Comparison of ENCODE assay signal across 1 cellular context in the genomic region with DNA sequence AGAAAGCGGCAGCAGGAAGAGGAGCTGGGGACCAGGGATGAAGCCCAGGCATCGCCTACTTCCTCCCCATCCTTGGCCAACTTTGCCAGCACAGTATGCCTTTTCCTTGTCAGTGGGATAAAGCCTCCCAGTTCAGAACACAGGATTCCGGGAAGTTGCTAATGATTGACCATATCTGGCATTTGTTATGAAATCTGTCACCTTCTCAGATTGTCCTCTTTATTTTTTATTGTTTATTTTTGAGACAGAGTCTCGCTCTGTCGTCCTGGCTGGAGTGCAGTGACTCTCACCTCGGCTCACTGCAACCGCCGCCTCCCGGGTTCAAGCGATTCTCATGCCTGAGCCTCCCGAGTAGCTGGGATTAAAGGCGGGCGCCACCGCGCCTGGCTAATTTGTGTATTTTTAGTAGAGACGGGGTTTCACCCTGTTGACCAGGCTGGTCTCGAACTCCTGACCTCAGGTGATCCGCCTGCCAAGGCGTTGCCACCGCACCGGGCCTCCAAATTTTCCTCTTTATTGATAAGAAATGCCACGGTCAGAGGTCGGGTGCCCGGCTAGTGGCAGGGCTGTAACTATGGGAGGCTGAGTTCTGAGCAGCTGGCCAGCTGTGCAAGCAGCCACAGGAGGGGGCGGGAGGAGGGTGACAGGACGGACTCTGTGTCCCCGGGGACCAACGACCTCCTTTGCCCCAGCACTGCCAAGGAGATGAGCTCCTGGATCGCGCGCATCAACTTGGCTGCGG.
A peak's percentile ranks its signal among the peaks of the same experiment; 100 is the strongest.
TF ChIP-seq lines count a peak whose summit lies in the region.

No MANE protein-coding gene starts in this region.

TF ChIP-seq in HepG2, 621 proteins besides CTCF, POLR2A, EP300 and RAD21 (continued from another document and continues in another):
- TF ChIP-seq KDM6A (CRISPR knock-in tag; IDR thresholded peaks at IDR 0.05; ENCODE audit: low read depth) (no peak), TOPORS (CRISPR knock-in tag; IDR thresholded peaks at IDR 0.05) (no peak), HNF4A (CRISPR knock-in tag; IDR thresholded peaks at IDR 0.05) (peak; percentile 16), HNF4G (IDR thresholded peaks at IDR 0.05; ENCODE audit: borderline replicate concordance, low read depth, low read length) (no peak), HNF4G (CRISPR knock-in tag; IDR thresholded peaks at IDR 0.05; ENCODE audit: borderline replicate concordance, low read depth) (no peak), ZNF224 (CRISPR knock-in tag; IDR thresholded peaks at IDR 0.05) (no peak), ZNF33B (CRISPR knock-in tag; IDR thresholded peaks at IDR 0.05) (no peak), ZNF530 (CRISPR knock-in tag; IDR thresholded peaks at IDR 0.05; ENCODE audit: low read depth) (no peak), HOXA7 (CRISPR knock-in tag; IDR thresholded peaks at IDR 0.05) (no peak), ZMAT3 (CRISPR knock-in tag; conservative IDR thresholded peaks at IDR 0.05) (0 out of 2 replicates have a peak, but pooled peaks have one; percentile 0), HES4 (CRISPR knock-in tag; IDR thresholded peaks at IDR 0.05; ENCODE audit: borderline replicate concordance) (0 out of 2 replicates have a peak, but pooled peaks have one; percentile 50), KDM5A (IDR thresholded peaks at IDR 0.05; ENCODE audit: borderline replicate concordance, low read length) (no peak), KDM4B (CRISPR knock-in tag; IDR thresholded peaks at IDR 0.05) (no peak), AKAP8 (CRISPR knock-in tag; IDR thresholded peaks at IDR 0.05) (0 out of 2 replicates have a peak, but pooled peaks have one; percentile 1), MTA1 (CRISPR knock-in tag; IDR thresholded peaks at IDR 0.05; ENCODE audit: borderline replicate concordance) (no peak; the same call in 1 of the 2 replicates), ZNF772 (CRISPR knock-in tag; IDR thresholded peaks at IDR 0.05) (no peak), TAF1 (CRISPR knock-in tag; IDR thresholded peaks at IDR 0.05) (no peak), ATAD3A (CRISPR knock-in tag; IDR thresholded peaks at IDR 0.05) (no peak), CBX2 (IDR thresholded peaks at IDR 0.05; ENCODE audit: low read depth, low read length) (no peak), CBX2 (CRISPR knock-in tag; IDR thresholded peaks at IDR 0.05; ENCODE audit: low read depth) (no peak), RBM22 (optimal IDR thresholded peaks at IDR 0.05; ENCODE audit: low read length) (no peak), ZFP90 (CRISPR knock-in tag; IDR thresholded peaks at IDR 0.05; ENCODE audit: borderline replicate concordance) (0 out of 2 replicates have a peak, but pooled peaks have one; percentile 15), ERF (CRISPR knock-in tag; IDR thresholded peaks at IDR 0.05) (no peak), SRF (IDR thresholded peaks at IDR 0.05; ENCODE audit: low read depth, low read length) (peak; percentile 53; the same call in 1 of the 2 replicates), BHLHE40 (IDR thresholded peaks at IDR 0.05; ENCODE audit: low read length) (no peak), SRY (CRISPR knock-in tag; IDR thresholded peaks at IDR 0.05) (peak; percentile 62; the same call in 1 of the 2 replicates), DNMT3B (CRISPR knock-in tag; conservative IDR thresholded peaks at IDR 0.05) (no peak), ZNF7 (CRISPR knock-in tag; IDR thresholded peaks at IDR 0.05) (no peak), NFYC (CRISPR knock-in tag; IDR thresholded peaks at IDR 0.05) (no peak), ZZZ3 (CRISPR knock-in tag; IDR thresholded peaks at IDR 0.05; ENCODE audit: borderline replicate concordance) (no peak), MXI1 (IDR thresholded peaks at IDR 0.05; ENCODE audit: borderline replicate concordance, low read depth, low read length) (no peak), ZNF460 (CRISPR knock-in tag; IDR thresholded peaks at IDR 0.05; ENCODE audit: borderline replicate concordance) (peak; percentile 87), IRF2 (CRISPR knock-in tag; IDR thresholded peaks at IDR 0.05) (no peak), SIN3B (IDR thresholded peaks at IDR 0.05; ENCODE audit: low read length) (no peak), ZNF124 (CRISPR knock-in tag; IDR thresholded peaks at IDR 0.05) (no peak), DNMT1 (CRISPR knock-in tag; IDR thresholded peaks at IDR 0.05) (0 out of 2 replicates have a peak, but pooled peaks have one; percentile 15), ZNF282 (IDR thresholded peaks at IDR 0.05; ENCODE audit: partially characterized antibody) (no peak), GTF3A (CRISPR knock-in tag; conservative IDR thresholded peaks at IDR 0.05) (0 out of 2 replicates have a peak, but pooled peaks have one; percentile 28), SAP130 (CRISPR knock-in tag; IDR thresholded peaks at IDR 0.05; ENCODE audit: low read depth) (no peak), ZSCAN29 (CRISPR knock-in tag; conservative IDR thresholded peaks at IDR 0.05) (0 out of 2 replicates have a peak, but pooled peaks have one; percentile 14), NONO (IDR thresholded peaks at IDR 0.05) (no peak), NONO (CRISPR knock-in tag; conservative IDR thresholded peaks at IDR 0.05) (no peak), REXO4 (CRISPR knock-in tag; IDR thresholded peaks at IDR 0.05; ENCODE audit: borderline replicate concordance) (no peak), RFX5 (IDR thresholded peaks at IDR 0.05; ENCODE audit: low read depth, low read length) (no peak), ADNP (CRISPR knock-in tag; IDR thresholded peaks at IDR 0.05) (0 out of 2 replicates have a peak, but pooled peaks have one; percentile 29), GATA4 (IDR thresholded peaks at IDR 0.05; ENCODE audit: borderline replicate concordance, low read depth) (no peak), YY1 (IDR thresholded peaks at IDR 0.05; ENCODE audit: insufficient read depth, insufficient replicate concordance, low read depth, low read length) (no peak), MED13 (CRISPR knock-in tag; IDR thresholded peaks at IDR 0.05) (0 out of 2 replicates have a peak, but pooled peaks have one; percentile 48), ZNF670 (CRISPR knock-in tag; IDR thresholded peaks at IDR 0.05; ENCODE audit: borderline replicate concordance) (0 out of 2 replicates have a peak, but pooled peaks have one; percentile 32)
- TF ChIP-seq, protein P1, sequence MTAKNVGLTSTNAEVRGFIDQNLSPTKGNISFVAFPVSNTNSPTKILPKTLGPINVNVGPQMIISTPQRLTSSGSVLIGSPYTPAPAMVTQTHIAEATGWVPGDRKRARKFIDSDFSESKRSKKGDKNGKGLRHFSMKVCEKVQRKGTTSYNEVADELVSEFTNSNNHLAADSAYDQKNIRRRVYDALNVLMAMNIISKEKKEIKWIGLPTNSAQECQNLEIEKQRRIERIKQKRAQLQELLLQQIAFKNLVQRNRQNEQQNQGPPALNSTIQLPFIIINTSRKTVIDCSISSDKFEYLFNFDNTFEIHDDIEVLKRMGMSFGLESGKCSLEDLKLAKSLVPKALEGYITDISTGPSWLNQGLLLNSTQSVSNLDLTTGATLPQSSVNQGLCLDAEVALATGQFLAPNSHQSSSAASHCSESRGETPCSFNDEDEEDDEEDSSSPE (CRISPR knock-in tag; IDR thresholded peaks at IDR 0.05): no peak
- TF ChIP-seq, protein P2, sequence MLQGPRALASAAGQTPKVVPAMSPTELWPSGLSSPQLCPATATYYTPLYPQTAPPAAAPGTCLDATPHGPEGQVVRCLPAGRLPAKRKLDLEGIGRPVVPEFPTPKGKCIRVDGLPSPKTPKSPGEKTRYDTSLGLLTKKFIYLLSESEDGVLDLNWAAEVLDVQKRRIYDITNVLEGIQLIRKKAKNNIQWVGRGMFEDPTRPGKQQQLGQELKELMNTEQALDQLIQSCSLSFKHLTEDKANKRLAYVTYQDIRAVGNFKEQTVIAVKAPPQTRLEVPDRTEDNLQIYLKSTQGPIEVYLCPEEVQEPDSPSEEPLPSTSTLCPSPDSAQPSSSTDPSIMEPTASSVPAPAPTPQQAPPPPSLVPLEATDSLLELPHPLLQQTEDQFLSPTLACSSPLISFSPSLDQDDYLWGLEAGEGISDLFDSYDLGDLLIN (CRISPR knock-in tag; IDR thresholded peaks at IDR 0.05; ENCODE audit: borderline replicate concordance): no peak
- TF ChIP-seq, protein P3, sequence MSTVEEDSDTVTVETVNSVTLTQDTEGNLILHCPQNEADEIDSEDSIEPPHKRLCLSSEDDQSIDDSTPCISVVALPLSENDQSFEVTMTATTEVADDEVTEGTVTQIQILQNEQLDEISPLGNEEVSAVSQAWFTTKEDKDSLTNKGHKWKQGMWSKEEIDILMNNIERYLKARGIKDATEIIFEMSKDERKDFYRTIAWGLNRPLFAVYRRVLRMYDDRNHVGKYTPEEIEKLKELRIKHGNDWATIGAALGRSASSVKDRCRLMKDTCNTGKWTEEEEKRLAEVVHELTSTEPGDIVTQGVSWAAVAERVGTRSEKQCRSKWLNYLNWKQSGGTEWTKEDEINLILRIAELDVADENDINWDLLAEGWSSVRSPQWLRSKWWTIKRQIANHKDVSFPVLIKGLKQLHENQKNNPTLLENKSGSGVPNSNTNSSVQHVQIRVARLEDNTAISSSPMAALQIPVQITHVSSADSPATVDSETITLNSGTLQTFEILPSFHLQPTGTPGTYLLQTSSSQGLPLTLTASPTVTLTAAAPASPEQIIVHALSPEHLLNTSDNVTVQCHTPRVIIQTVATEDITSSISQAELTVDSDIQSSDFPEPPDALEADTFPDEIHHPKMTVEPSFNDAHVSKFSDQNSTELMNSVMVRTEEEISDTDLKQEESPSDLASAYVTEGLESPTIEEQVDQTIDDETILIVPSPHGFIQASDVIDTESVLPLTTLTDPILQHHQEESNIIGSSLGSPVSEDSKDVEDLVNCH (CRISPR knock-in tag; IDR thresholded peaks at IDR 0.05): no peak
- TF ChIP-seq, protein P4, sequence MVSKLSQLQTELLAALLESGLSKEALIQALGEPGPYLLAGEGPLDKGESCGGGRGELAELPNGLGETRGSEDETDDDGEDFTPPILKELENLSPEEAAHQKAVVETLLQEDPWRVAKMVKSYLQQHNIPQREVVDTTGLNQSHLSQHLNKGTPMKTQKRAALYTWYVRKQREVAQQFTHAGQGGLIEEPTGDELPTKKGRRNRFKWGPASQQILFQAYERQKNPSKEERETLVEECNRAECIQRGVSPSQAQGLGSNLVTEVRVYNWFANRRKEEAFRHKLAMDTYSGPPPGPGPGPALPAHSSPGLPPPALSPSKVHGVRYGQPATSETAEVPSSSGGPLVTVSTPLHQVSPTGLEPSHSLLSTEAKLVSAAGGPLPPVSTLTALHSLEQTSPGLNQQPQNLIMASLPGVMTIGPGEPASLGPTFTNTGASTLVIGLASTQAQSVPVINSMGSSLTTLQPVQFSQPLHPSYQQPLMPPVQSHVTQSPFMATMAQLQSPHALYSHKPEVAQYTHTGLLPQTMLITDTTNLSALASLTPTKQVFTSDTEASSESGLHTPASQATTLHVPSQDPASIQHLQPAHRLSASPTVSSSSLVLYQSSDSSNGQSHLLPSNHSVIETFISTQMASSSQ (IDR thresholded peaks at IDR 0.05; ENCODE audit: low read depth): 0 out of 2 replicates have a peak, but pooled peaks have one; percentile 35
- TF ChIP-seq, protein P4 (CRISPR knock-in tag; IDR thresholded peaks at IDR 0.05; ENCODE audit: borderline replicate concordance): peak; percentile 52; the same call in 1 of the 2 replicates
- TF ChIP-seq, protein P5, sequence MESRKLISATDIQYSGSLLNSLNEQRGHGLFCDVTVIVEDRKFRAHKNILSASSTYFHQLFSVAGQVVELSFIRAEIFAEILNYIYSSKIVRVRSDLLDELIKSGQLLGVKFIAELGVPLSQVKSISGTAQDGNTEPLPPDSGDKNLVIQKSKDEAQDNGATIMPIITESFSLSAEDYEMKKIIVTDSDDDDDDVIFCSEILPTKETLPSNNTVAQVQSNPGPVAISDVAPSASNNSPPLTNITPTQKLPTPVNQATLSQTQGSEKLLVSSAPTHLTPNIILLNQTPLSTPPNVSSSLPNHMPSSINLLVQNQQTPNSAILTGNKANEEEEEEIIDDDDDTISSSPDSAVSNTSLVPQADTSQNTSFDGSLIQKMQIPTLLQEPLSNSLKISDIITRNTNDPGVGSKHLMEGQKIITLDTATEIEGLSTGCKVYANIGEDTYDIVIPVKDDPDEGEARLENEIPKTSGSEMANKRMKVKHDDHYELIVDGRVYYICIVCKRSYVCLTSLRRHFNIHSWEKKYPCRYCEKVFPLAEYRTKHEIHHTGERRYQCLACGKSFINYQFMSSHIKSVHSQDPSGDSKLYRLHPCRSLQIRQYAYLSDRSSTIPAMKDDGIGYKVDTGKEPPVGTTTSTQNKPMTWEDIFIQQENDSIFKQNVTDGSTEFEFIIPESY (CRISPR knock-in tag; IDR thresholded peaks at IDR 0.05): 0 out of 2 replicates have a peak, but pooled peaks have one; percentile 24
- TF ChIP-seq, protein P6, sequence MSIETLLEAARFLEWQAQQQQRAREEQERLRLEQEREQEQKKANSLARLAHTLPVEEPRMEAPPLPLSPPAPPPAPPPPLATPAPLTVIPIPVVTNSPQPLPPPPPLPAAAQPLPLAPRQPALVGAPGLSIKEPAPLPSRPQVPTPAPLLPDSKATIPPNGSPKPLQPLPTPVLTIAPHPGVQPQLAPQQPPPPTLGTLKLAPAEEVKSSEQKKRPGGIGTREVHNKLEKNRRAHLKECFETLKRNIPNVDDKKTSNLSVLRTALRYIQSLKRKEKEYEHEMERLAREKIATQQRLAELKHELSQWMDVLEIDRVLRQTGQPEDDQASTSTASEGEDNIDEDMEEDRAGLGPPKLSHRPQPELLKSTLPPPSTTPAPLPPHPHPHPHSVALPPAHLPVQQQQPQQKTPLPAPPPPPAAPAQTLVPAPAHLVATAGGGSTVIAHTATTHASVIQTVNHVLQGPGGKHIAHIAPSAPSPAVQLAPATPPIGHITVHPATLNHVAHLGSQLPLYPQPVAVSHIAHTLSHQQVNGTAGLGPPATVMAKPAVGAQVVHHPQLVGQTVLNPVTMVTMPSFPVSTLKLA (IDR thresholded peaks at IDR 0.05): no peak
- TF ChIP-seq, protein P7, sequence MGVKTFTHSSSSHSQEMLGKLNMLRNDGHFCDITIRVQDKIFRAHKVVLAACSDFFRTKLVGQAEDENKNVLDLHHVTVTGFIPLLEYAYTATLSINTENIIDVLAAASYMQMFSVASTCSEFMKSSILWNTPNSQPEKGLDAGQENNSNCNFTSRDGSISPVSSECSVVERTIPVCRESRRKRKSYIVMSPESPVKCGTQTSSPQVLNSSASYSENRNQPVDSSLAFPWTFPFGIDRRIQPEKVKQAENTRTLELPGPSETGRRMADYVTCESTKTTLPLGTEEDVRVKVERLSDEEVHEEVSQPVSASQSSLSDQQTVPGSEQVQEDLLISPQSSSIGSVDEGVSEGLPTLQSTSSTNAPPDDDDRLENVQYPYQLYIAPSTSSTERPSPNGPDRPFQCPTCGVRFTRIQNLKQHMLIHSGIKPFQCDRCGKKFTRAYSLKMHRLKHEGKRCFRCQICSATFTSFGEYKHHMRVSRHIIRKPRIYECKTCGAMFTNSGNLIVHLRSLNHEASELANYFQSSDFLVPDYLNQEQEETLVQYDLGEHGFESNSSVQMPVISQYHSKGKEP (CRISPR knock-in tag; IDR thresholded peaks at IDR 0.05): no peak
